In the genomic region with DNA sequence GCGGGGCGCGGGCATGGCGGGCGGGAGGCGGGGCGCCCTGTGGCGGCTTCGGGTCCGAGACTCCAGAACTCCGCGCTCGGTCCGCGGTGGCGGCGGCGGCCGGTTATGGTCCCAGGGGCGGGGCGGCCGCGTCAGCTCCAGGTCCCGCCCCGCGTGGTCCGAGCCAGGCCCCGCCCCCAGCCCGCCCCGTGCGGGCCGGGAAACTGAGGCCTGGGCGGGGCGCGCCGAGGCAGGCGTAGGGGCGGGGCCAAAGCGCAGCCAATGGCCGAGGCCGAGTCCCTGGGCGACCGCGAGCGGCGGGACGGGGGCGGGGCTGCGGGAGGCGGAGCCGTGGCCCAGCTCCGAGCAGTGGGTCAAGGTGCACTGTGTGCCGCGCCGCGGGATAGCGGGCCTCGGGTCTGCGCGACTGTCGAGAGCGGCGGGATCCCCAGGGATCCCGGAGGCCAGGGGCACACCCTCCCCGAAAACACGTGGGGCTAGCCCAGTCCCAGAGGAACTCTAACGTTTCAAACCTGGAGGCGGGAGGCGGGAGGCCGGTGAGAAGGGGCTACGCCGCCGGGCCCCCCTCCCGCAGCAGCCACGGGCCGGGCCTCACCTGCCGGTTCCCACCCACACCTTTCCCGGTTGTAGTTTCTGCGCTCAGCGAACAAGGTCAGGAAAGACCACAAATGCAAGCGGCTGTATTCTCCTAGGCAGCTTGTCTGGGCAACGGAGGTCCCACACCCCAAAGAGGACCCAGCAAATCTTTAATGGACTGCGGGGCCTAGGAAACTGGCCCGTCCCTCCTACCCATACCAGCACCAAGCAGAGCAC, we compare ENCODE assay signal across 8 cellular contexts. TPM values are rescaled to one million over a fixed set of nuclear protein-coding genes. Genes with fewer than 3 reads are reported as not detected.
A peak's percentile ranks its signal among the peaks of the same experiment; 100 is the strongest.
DNase-seq lines count a peak whose midpoint lies in the region; ATAC-seq lines count a peak whose summit lies in the region.

A gene (minus strand): TSS at position 78 of the 813 bp plus-strand sequence. CDS start 63 bp downstream, at position 15.

- no peaks in the 10 kb centered on the region for H3K9me3 Mint-ChIP-seq in CD4-positive, CD25-positive, alpha-beta regulatory T cell

- no CpG with 5 or more reads among the region's 84 CpGs for WGBS in mesendoderm (ENCODE audit: extremely low coverage, insufficient coverage, low lambda C conversion rate)

- H3K27me3 Mint-ChIP-seq in CD4-positive, CD25-positive, alpha-beta regulatory T cell = no peaks in the 10 kb centered on the region

- H3K36me3 Mint-ChIP-seq in CD4-positive, CD25-positive, alpha-beta regulatory T cell = no peaks in the 10 kb centered on the region

- H3K23ac ChIP-seq in mesendoderm (ENCODE audit: low read length) = peak within 1 kb of the TSS; percentile 85

- no peak within 1 kb of the TSS for H2BK15ac ChIP-seq in mesendoderm (replicated peaks; ENCODE audit: low read depth)

- peak within 1 kb of the TSS; percentile 69 for H3K27ac ChIP-seq in CD4-positive, CD25-positive, alpha-beta regulatory T cell (ENCODE audit: insufficient read depth, low read length, poor library complexity, severe bottlenecking)
- H3K27ac ChIP-seq in mesendoderm (ENCODE audit: low read depth, low read length) = peak within 1 kb of the TSS; percentile 74

- H3K4me1 Mint-ChIP-seq in CD4-positive, CD25-positive, alpha-beta regulatory T cell = peaks cover 5 to 32% (median 13%) of the 10 kb centered on the region in 4 donors

- peak within 1 kb of the TSS; percentile 18 for H3K4me3 ChIP-seq in CD4-positive, CD25-positive, alpha-beta regulatory T cell (ENCODE audit: low read depth, low read length)
- H3K4me3 ChIP-seq in endocrine pancreas (ENCODE audit: control insufficient read depth, insufficient read depth, low read length) (no peak within 1 kb of the TSS), mesendoderm (ENCODE audit: low read length) (peak within 1 kb of the TSS; percentile 78)

- peak within 1 kb of the TSS; percentile 45 for H2BK5ac ChIP-seq in mesendoderm (ENCODE audit: low read length)

- H3K27ac Mint-ChIP-seq in CD4-positive, CD25-positive, alpha-beta regulatory T cell = peak within 1 kb of the TSS; percentile 67 to 89 (median 76)

- no peak within 1 kb of the TSS for H2BK120ac ChIP-seq in mesendoderm (ENCODE audit: low read depth, low read length)

- H4K8ac ChIP-seq in mesendoderm (ENCODE audit: low read depth, low read length) = no peak within 1 kb of the TSS

- no peak within 1 kb of the TSS for H2AK5ac ChIP-seq in mesendoderm (ENCODE audit: low read length)

- DNase-seq in CD4-positive, CD25-positive, alpha-beta regulatory T cell = peak; percentile 50 to 85 (median 77)
- DNase-seq in NOMO-1 treated with DMSO at 0.1 percent for 48 hours (lab: John Stamatoyannopoulos, UW; ENCODE audit: unreplicated experiment) (peak; percentile 72), mesendoderm (peak; percentile 91)
- DNase-seq in activated CD8-positive, alpha-beta memory T cell treated with anti-CD3 and anti-CD28 coated beads for 48 hours (ENCODE audit: low read depth in 2 of 3, low spot score in 2 of 3) = peak; percentile 74 to 88 (median 83)
- DNase-seq in stimulated activated CD8-positive, alpha-beta memory T cell treated with anti-CD3 and anti-CD28 coated beads, Interleukin-12 subunit alpha, Interleukin-12 subunit beta, amount 100 ng/mL, for 24 hours (ENCODE audit: extremely low read depth) = peak; percentile 68

- peak; percentile 71 to 77 for ATAC-seq in CD4-positive, CD25-positive, alpha-beta regulatory T cell (ENCODE audit: low read depth in 2 of 2)
- ATAC-seq in GM19397 (IDR thresholded peaks at IDR 0.05; ENCODE audit: unreplicated experiment) (peak; percentile 66), HG03571 (IDR thresholded peaks at IDR 0.05; ENCODE audit: unreplicated experiment) (peak; percentile 46)

- peaks cover 20% of the 10 kb centered on the region for H3K4me1 ChIP-seq in CD4-positive, CD25-positive, alpha-beta regulatory T cell (ENCODE audit: control insufficient read depth, insufficient read depth, low read length, poor library complexity, severe bottlenecking)
- H3K4me1 ChIP-seq in endocrine pancreas (ENCODE audit: control insufficient read depth, insufficient read depth, low read length) (no peaks in the 10 kb centered on the region), mesendoderm (ENCODE audit: control insufficient read depth, low read depth, low read length) (peaks cover 8% of the 10 kb centered on the region)

- H3K18ac ChIP-seq in mesendoderm (ENCODE audit: low read length) = peak within 1 kb of the TSS; percentile 82

- peaks cover 10% of the 10 kb centered on the region for H3K79me2 ChIP-seq in mesendoderm (ENCODE audit: control insufficient read depth, insufficient read depth, low read length)

- peak within 1 kb of the TSS; percentile 87 for H3K4me2 ChIP-seq in mesendoderm (ENCODE audit: low read length)

- no peaks in the 10 kb centered on the region for H3K36me3 ChIP-seq in CD4-positive, CD25-positive, alpha-beta regulatory T cell (ENCODE audit: control insufficient read depth, insufficient read depth, low read length)
- H3K36me3 ChIP-seq in endocrine pancreas (ENCODE audit: control insufficient read depth, insufficient read depth, low read length) (no peaks in the 10 kb centered on the region), mesendoderm (ENCODE audit: control insufficient read depth, insufficient read depth, low read length) (peaks cover 3% of the 10 kb centered on the region)

- H3K4ac ChIP-seq in mesendoderm (ENCODE audit: low read depth, low read length) = peak within 1 kb of the TSS; percentile 7

- H3K4me3 Mint-ChIP-seq in CD4-positive, CD25-positive, alpha-beta regulatory T cell = peak within 1 kb of the TSS; percentile 90 to 97 (median 93)

- H3K27me3 ChIP-seq in CD4-positive, CD25-positive, alpha-beta regulatory T cell (ENCODE audit: control insufficient read depth, insufficient read depth, low read length) = no peaks in the 10 kb centered on the region
- no peaks in the 10 kb centered on the region for H3K27me3 ChIP-seq in endocrine pancreas (ENCODE audit: control insufficient read depth, insufficient read depth, low read length)
- H3K27me3 ChIP-seq in mesendoderm (ENCODE audit: insufficient read depth, low read length, poor library complexity) = no peaks in the 10 kb centered on the region

- H3K9me3 ChIP-seq in CD4-positive, CD25-positive, alpha-beta regulatory T cell (ENCODE audit: control insufficient read depth in 2 of 2, low read length in 2 of 2) = no peaks in the 10 kb centered on the region
- H3K9me3 ChIP-seq in endocrine pancreas (ENCODE audit: control insufficient read depth, low read length) = no peaks in the 10 kb centered on the region

- H4K5ac ChIP-seq in mesendoderm (ENCODE audit: low read length) = no peak within 1 kb of the TSS

- peaks cover 24% of the 10 kb centered on the region for H3K79me1 ChIP-seq in mesendoderm (ENCODE audit: low read length)

- peak within 1 kb of the TSS; percentile 94 for H3K56ac ChIP-seq in mesendoderm (ENCODE audit: low read length)

- H3K9ac ChIP-seq in endocrine pancreas (ENCODE audit: control insufficient read depth, insufficient read depth, low read length) = peak within 1 kb of the TSS; percentile 70
- H3K9ac ChIP-seq in mesendoderm (ENCODE audit: low read length) = peak within 1 kb of the TSS; percentile 91

RNA-seq across cellular contexts. Expression of the gene that starts here (rescaled TPM):
- 27.6 TPM for total RNA-seq in CD4-positive, CD25-positive, alpha-beta regulatory T cell
- 10 to 100 TPM; 38.9 to 62.9 (median 52.6) TPM for polyA plus RNA-seq in CD4-positive, CD25-positive, alpha-beta regulatory T cell
- 77.7 TPM for polyA plus RNA-seq in mesendoderm (2013, experiment 1 of 2)
- polyA plus RNA-seq in mesendoderm (2013, experiment 2 of 2) = 80.7 TPM
